Comparison of ENCODE assay signal across 8 cellular contexts in the genomic region with DNA sequence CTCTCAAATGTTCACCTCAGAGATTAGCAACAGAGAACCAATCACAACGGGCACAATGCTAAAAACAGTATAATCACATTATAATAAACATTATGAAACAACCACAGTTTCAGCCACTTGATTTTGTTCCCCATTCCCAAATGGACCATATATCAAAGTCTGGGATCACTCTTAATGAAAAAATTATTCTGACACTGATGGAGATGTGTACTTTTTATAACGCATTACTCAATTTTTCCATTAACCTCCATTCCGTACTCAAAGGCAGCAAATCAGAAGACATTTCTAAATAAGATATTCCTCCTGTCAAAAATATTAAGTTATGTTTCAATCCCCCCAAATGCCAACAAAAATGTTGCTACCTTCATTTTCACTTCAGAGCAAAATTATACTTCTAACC. TPM values are rescaled to one million over a fixed set of nuclear protein-coding genes. Genes with fewer than 3 reads are reported as not detected.
DNase-seq lines count a peak whose midpoint lies in the region; ATAC-seq and TF ChIP-seq lines count a peak whose summit lies in the region.

No MANE protein-coding gene starts in this region.

- in situ Hi-C loops in mammary epithelial cell (cut with MboI; ENCODE audit: low sequenced_read_pairs in 2 of 2), result no loop called here

- no peak overlapping the region for H2AFZ ChIP-seq in KMS-11 (ENCODE audit: low read depth)
- H2AFZ ChIP-seq in mammary epithelial cell (ENCODE audit: low read depth, low read length), result no peak overlapping the region

- DNase-seq in CD14-positive monocyte (ENCODE audit: low spot score), result no peak
- no peak for DNase-seq in mammary epithelial cell
- DNase-seq in naive thymus-derived CD4-positive, alpha-beta T cell, result no peak
- DNase-seq in AG08395 (ENCODE audit: low spot score), result no peak
- DNase-seq in NCI-H1417 treated with DMSO at 0.1 percent for 48 hours (lab: John Stamatoyannopoulos, UW), result no peak
- DNase-seq in SKM-1 (lab: John Stamatoyannopoulos, UW; ENCODE audit: unreplicated experiment), result no peak
- no peak for DNase-seq in effector CD4-positive, alpha-beta T cell

- no peaks in the 10 kb centered on the region for H3K27me3 Mint-ChIP-seq in CD14-positive monocyte (ENCODE audit: low read depth in 3 of 3)
- no peaks in the 10 kb centered on the region for H3K27me3 Mint-ChIP-seq in naive thymus-derived CD4-positive, alpha-beta T cell

- dilution Hi-C loops in mammary epithelial cell (cut with HindIII; ENCODE audit: low sequenced_read_pairs), result no loop called here

- H4K20me1 ChIP-seq in KMS-11 (ENCODE audit: insufficient read depth), result peaks cover 63% of the 10 kb centered on the region
- peaks cover 38% of the 10 kb centered on the region for H4K20me1 ChIP-seq in mammary epithelial cell (ENCODE audit: insufficient read depth, low read length)

- H3K36me3 Mint-ChIP-seq in CD14-positive monocyte, result peaks cover 2 to 5% of the 10 kb centered on the region in 2 donors
- peaks cover 0 to 22% (median 7%) of the 10 kb centered on the region in 5 donors for H3K36me3 Mint-ChIP-seq in naive thymus-derived CD4-positive, alpha-beta T cell

- POLR2A ChIA-PET in naive thymus-derived CD4-positive, alpha-beta T cell (lab: Charles Lee), result interaction anchor here (0.7 to 3.5 kb wide), 9 partner anchors 8 to 292 kb away, joined by 3 to 72 read pairs (median 4); a partner anchor contains a TSS

- H3K4me2 ChIP-seq in KMS-11 (peak overlapping the region; percentile 80), mammary epithelial cell (ENCODE audit: insufficient read depth, low read depth, low read length) (peak overlapping the region; percentile 85)

- H3K27ac Mint-ChIP-seq in CD14-positive monocyte, result peak overlapping the region in 5 of 7 donors; percentile 43 to 70 (median 52)
- peak overlapping the region; percentile 56 to 100 (median 98) for H3K27ac Mint-ChIP-seq in naive thymus-derived CD4-positive, alpha-beta T cell

- H3K9ac ChIP-seq in KMS-11 (peak overlapping the region; percentile 98; the same call in 1 of the 2 replicates), mammary epithelial cell (ENCODE audit: insufficient read depth, low read length) (peak overlapping the region; percentile 29)

- H3K27me3 ChIP-seq in KMS-11 (ENCODE audit: insufficient read depth, low read depth) (no peaks in the 10 kb centered on the region), mammary epithelial cell (ENCODE audit: insufficient read depth, low read length) (no peaks in the 10 kb centered on the region)
- no peaks in the 10 kb centered on the region for H3K27me3 ChIP-seq in naive thymus-derived CD4-positive, alpha-beta T cell (ENCODE audit: control insufficient read depth in 2 of 2, insufficient read depth in 2 of 2, low read length in 2 of 2)

- peaks cover 79% of the 10 kb centered on the region for H3K79me2 ChIP-seq in KMS-11 (ENCODE audit: insufficient read depth, low read depth)
- H3K79me2 ChIP-seq in mammary epithelial cell (ENCODE audit: insufficient read depth, low read length), result peaks cover 81% of the 10 kb centered on the region

- CTCF ChIA-PET in mammary epithelial cell (lab: Charles Lee; ENCODE audit: low non-redundant PET), result interaction anchor here (0.7 kb wide), 1 partner anchor 330 kb away, joined by 6 read pairs; no protein-coding TSS in a partner anchor
- CTCF ChIA-PET in naive thymus-derived CD4-positive, alpha-beta T cell (lab: Charles Lee), result no interaction called here

- TF ChIP-seq CTCF in CD14-positive monocyte (IDR thresholded peaks at IDR 0.05), result no peak
- TF ChIP-seq CTCF in KMS-11 (conservative IDR thresholded peaks at IDR 0.05; ENCODE audit: low read depth, low read length), result no peak
- no peak for TF ChIP-seq CTCF in mammary epithelial cell (conservative IDR thresholded peaks at IDR 0.05 in 1 of 2, IDR thresholded peaks at IDR 0.05 in 1 of 2; ENCODE audit: extremely low read depth in 1 of 2, insufficient read depth in 1 of 2, low read depth in 1 of 2, low read length in 2 of 2)

- intact Hi-C loops in CD14-positive monocyte (cut with micrococcal nuclease) (loop anchor here (2.0 to 10.0 kb wide), 2 partner anchors 45 to 47 kb away; a partner anchor contains a TSS), mammary epithelial cell (cut with micrococcal nuclease) (loop anchor here (5.0 kb wide), 2 partner anchors 200 to 290 kb away; a partner anchor contains a TSS)
- intact Hi-C loops in naive thymus-derived CD4-positive, alpha-beta T cell (cut with micrococcal nuclease), result loop anchor here (2.0 to 5.0 kb wide), 5 partner anchors 13 to 385 kb away; a partner anchor contains a TSS

- ATAC-seq in naive thymus-derived CD4-positive, alpha-beta T cell, result no peak

- no peaks in the 10 kb centered on the region for H3K9me3 ChIP-seq in mammary epithelial cell (replicated peaks; ENCODE audit: insufficient read depth, low read length)
- no peaks in the 10 kb centered on the region for H3K9me3 ChIP-seq in naive thymus-derived CD4-positive, alpha-beta T cell (ENCODE audit: control insufficient read depth in 2 of 3, low read length in 3 of 3)

- peaks cover 47% of the 10 kb centered on the region for H3K4me1 Mint-ChIP-seq in CD14-positive monocyte
- H3K4me1 Mint-ChIP-seq in naive thymus-derived CD4-positive, alpha-beta T cell, result peaks cover 46 to 77% (median 72%) of the 10 kb centered on the region in 7 donors

- 74% methylated on average over 3 of the region's 3 CpGs for WGBS in mammary epithelial cell (ENCODE audit: low coverage, missing lambda C conversion rate)

- peak overlapping the region in 1 of 2 donors; percentile 65 for H3K4me3 Mint-ChIP-seq in CD14-positive monocyte
- peak overlapping the region; percentile 89 to 98 (median 96) for H3K4me3 Mint-ChIP-seq in naive thymus-derived CD4-positive, alpha-beta T cell

- H3K27ac ChIP-seq in KMS-11, result peak overlapping the region; percentile 4; the same call in 1 of the 2 replicates
- peak overlapping the region; percentile 41 for H3K27ac ChIP-seq in mammary epithelial cell (ENCODE audit: insufficient read depth, low read depth, low read length)
- peak overlapping the region; percentile 100 for H3K27ac ChIP-seq in naive thymus-derived CD4-positive, alpha-beta T cell (ENCODE audit: low read depth, low read length)

- no TSS peak for BruUV-seq in mammary epithelial cell (replicated peaks; lab: Mats Ljungman, UMichigan)

- no peaks in the 10 kb centered on the region for H3K9me3 Mint-ChIP-seq in CD14-positive monocyte
- H3K9me3 Mint-ChIP-seq in naive thymus-derived CD4-positive, alpha-beta T cell, result no peaks in the 10 kb centered on the region

- H3K4me1 ChIP-seq in KMS-11 (ENCODE audit: low read depth, poor library complexity, severe bottlenecking) (peaks cover 61% of the 10 kb centered on the region), mammary epithelial cell (ENCODE audit: insufficient read depth, low read length) (peaks cover 30% of the 10 kb centered on the region)
- H3K4me1 ChIP-seq in naive thymus-derived CD4-positive, alpha-beta T cell (ENCODE audit: control insufficient read depth in 2 of 2, insufficient read depth in 2 of 2, low read length in 2 of 2), result peaks cover 59 to 61% of the 10 kb centered on the region in 2 donors

- no peaks in the 10 kb centered on the region for H3K36me3 ChIP-seq in KMS-11 (ENCODE audit: insufficient read depth)
- no peaks in the 10 kb centered on the region for H3K36me3 ChIP-seq in mammary epithelial cell (ENCODE audit: insufficient read depth, low read length)
- peaks cover 0 to 6% (median 0%) of the 10 kb centered on the region in 3 experiments for H3K36me3 ChIP-seq in naive thymus-derived CD4-positive, alpha-beta T cell (ENCODE audit: control insufficient read depth in 2 of 3, insufficient read depth in 3 of 3, low read length in 3 of 3)

- H3K4me3 ChIP-seq in KMS-11 (IDR thresholded peaks at IDR 0.05; ENCODE audit: insufficient read depth, low read depth, low read length) (no peak overlapping the region), mammary epithelial cell (replicated peaks in 1 of 3; ENCODE audit: insufficient read depth in 1 of 3, low read depth in 2 of 3, low read length in 3 of 3) (peak overlapping the region; percentile 7 to 97 (median 87))
- peak overlapping the region; percentile 88 for H3K4me3 ChIP-seq in naive thymus-derived CD4-positive, alpha-beta T cell (ENCODE audit: low read length)

RNA-seq across cellular contexts. Expression of a gene that starts 2.8 kb away (rescaled TPM):
- 100 to 1,000 TPM; 167 to 210 TPM for polyA plus RNA-seq in CD14-positive monocyte
- 100 to 1,000 TPM; 110 to 157 TPM for total RNA-seq in mammary epithelial cell
- polyA plus RNA-seq in mammary epithelial cell, result 97.7 TPM
- polyA minus RNA-seq in mammary epithelial cell, result 119 TPM
- 100 to 1,000 TPM; 250 to 378 (median 305) TPM for total RNA-seq in naive thymus-derived CD4-positive, alpha-beta T cell
- polyA plus RNA-seq in naive thymus-derived CD4-positive, alpha-beta T cell, result 100 to 1,000 TPM; 277 to 360 TPM

RNA-seq across cellular contexts. Expression of a gene that starts 2.8 kb away (rescaled TPM):
- polyA plus RNA-seq in CD14-positive monocyte, result 10 to 100 TPM; 21.5 to 30.4 TPM
- total RNA-seq in mammary epithelial cell, result 10 to 100 TPM; 62.8 to 71.2 TPM
- polyA plus RNA-seq in mammary epithelial cell, result 91.9 TPM
- 98.2 TPM for polyA minus RNA-seq in mammary epithelial cell
- total RNA-seq in naive thymus-derived CD4-positive, alpha-beta T cell, result 100 to 1,000 TPM in 4 of 5 experiments, 10 to 100 TPM in 1; 98.2 to 122 (median 114) TPM
- polyA plus RNA-seq in naive thymus-derived CD4-positive, alpha-beta T cell, result 10 to 100 TPM; 48.9 to 50.8 TPM

RNA-seq across cellular contexts. Expression of a gene that starts 37.2 kb away (rescaled TPM):
- polyA plus RNA-seq in CD14-positive monocyte (10 to 100 TPM; 18.1 to 19.2 TPM), mammary epithelial cell (44.8 TPM)
- 10 to 100 TPM; 28.8 to 33.0 TPM for total RNA-seq in mammary epithelial cell
- 57.3 TPM for polyA minus RNA-seq in mammary epithelial cell
- total RNA-seq in naive thymus-derived CD4-positive, alpha-beta T cell, result 10 to 100 TPM; 18.2 to 41.1 (median 35.0) TPM
- 10 to 100 TPM in 1 of 2 donors, 1 to 10 TPM in 1; 9.7 to 27.7 TPM for polyA plus RNA-seq in naive thymus-derived CD4-positive, alpha-beta T cell

RNA-seq across cellular contexts. Expression of a gene that starts 37.3 kb away (rescaled TPM):
- polyA plus RNA-seq in CD14-positive monocyte (100 to 1,000 TPM; 352 to 448 TPM), mammary epithelial cell (386 TPM)
- 100 to 1,000 TPM; 113 to 176 TPM for total RNA-seq in mammary epithelial cell
- polyA minus RNA-seq in mammary epithelial cell, result 17.3 TPM
- total RNA-seq in naive thymus-derived CD4-positive, alpha-beta T cell, result 10 to 100 TPM; 33.2 to 85.5 (median 38.5) TPM
- 100 to 1,000 TPM; 269 to 293 TPM for polyA plus RNA-seq in naive thymus-derived CD4-positive, alpha-beta T cell

RNA-seq across cellular contexts. Expression of a gene that starts 46.3 kb away (rescaled TPM):
- polyA plus RNA-seq in CD14-positive monocyte (under 1 TPM in 1 of 2 donors, not detected in 1; 0.12 TPM), mammary epithelial cell (1.1 TPM)
- total RNA-seq in mammary epithelial cell, result 1 to 10 TPM; 2.8 to 4.3 TPM
- not detected for polyA minus RNA-seq in mammary epithelial cell
- 10 to 100 TPM in 2 of 5 experiments, 1 to 10 TPM in 2, under 1 TPM in 1; 0.35 to 25.0 (median 2.7) TPM for total RNA-seq in naive thymus-derived CD4-positive, alpha-beta T cell
- polyA plus RNA-seq in naive thymus-derived CD4-positive, alpha-beta T cell, result not detected

Comparison
In these comparisons a context has a peak if more than half of its experiments do, and no peak if none do; other contexts are left out.
1. H3K27ac ChIP-seq: peak in every context shown above with its lines; median percentile 100 in naive thymus-derived CD4-positive, alpha-beta T cell; 41 in mammary epithelial cell; 4 in KMS-11.